In genomic region chr10:71962915-71963314, GRCh38 we compare ENCODE assay signal across 12 cellular contexts. TPM values are rescaled to one million over a fixed set of nuclear protein-coding genes. Genes with fewer than 3 reads are reported as not detected.
DNase-seq lines count a peak whose midpoint lies in the region; ATAC-seq and TF ChIP-seq lines count a peak whose summit lies in the region.
"Had no signal": no experiment of that assay in that cellular context is flagged by ENCODE, and none has a peak within 500 bp of the region (broad histone marks: within the 10 kb centered on the region; RNA-seq: fewer than 3 reads in every experiment).

No MANE protein-coding gene starts in this region.

- ATAC-seq in CD4-positive, CD25-positive, alpha-beta regulatory T cell (ENCODE audit: low read depth in 2 of 2) = no peak
- ATAC-seq in HG03469 (IDR thresholded peaks at IDR 0.05; ENCODE audit: unreplicated experiment) (no peak), GM21528 (IDR thresholded peaks at IDR 0.05; ENCODE audit: low FRiP score, unreplicated experiment) (no peak), HG03280 (IDR thresholded peaks at IDR 0.05; ENCODE audit: unreplicated experiment) (no peak), omental fat pad (ENCODE audit: low FRiP score) (no peak)

- H3K14ac ChIP-seq in trophoblast cell (ENCODE audit: low read length) = no peak overlapping the region

- H3K79me2 ChIP-seq in trophoblast cell (ENCODE audit: control insufficient read depth, insufficient read depth, low read length, poor library complexity) = peaks cover 26% of the 10 kb centered on the region

- no peak overlapping the region for H3K4me3 ChIP-seq in CD4-positive, CD25-positive, alpha-beta regulatory T cell (ENCODE audit: low read depth, low read length)
- H3K4me3 ChIP-seq in HUES64 (ENCODE audit: low read length) (peak overlapping the region; percentile 81), epithelial cell of proximal tubule (ENCODE audit: low read depth, low read length) (peak overlapping the region; percentile 91), trophoblast cell (ENCODE audit: low read depth, low read length) (no peak overlapping the region)

- no peaks in the 10 kb centered on the region for H3K9me3 Mint-ChIP-seq in CD4-positive, CD25-positive, alpha-beta regulatory T cell

- H2BK12ac ChIP-seq in trophoblast cell (ENCODE audit: low read length) = peak overlapping the region; percentile 51

- DNase-seq in CD4-positive, CD25-positive, alpha-beta regulatory T cell = no peak
- DNase-seq in epithelial cell of proximal tubule (ENCODE audit: low read depth) (no peak), trophoblast cell (no peak), omental fat pad (ENCODE audit: low spot score) (no peak)
- DNase-seq: activated CD4-positive, alpha-beta T cell treated with anti-CD3 and anti-CD28 coated beads, Interleukin-2, amount 50 U/mL, for 48 hours; brain microvascular endothelial cell; NCI-H748 treated with DMSO at 0.1 percent for 48 hours had no signal

- H3K9ac ChIP-seq in HUES64 (ENCODE audit: low read depth, low read length) (no peak overlapping the region), trophoblast cell (ENCODE audit: low read length) (no peak overlapping the region)

- no peak overlapping the region for H2AFZ ChIP-seq in trophoblast cell (ENCODE audit: insufficient read depth, low read length, poor library complexity)

- H3K18ac ChIP-seq in trophoblast cell (ENCODE audit: low read length) = no peak overlapping the region

- peaks cover 63% of the 10 kb centered on the region for H3K27me3 Mint-ChIP-seq in CD4-positive, CD25-positive, alpha-beta regulatory T cell

- TF ChIP-seq CTCF in epithelial cell of proximal tubule (conservative IDR thresholded peaks at IDR 0.05; ENCODE audit: low read depth, low read length) (no peak), omental fat pad (IDR thresholded peaks at IDR 0.05) (no peak)

- H3K27ac Mint-ChIP-seq in CD4-positive, CD25-positive, alpha-beta regulatory T cell = no peak overlapping the region

- peaks cover 14% of the 10 kb centered on the region for H3K4me1 ChIP-seq in CD4-positive, CD25-positive, alpha-beta regulatory T cell (ENCODE audit: control insufficient read depth, insufficient read depth, low read length, poor library complexity, severe bottlenecking)
- H3K4me1 ChIP-seq in HUES64 (ENCODE audit: insufficient read depth, low read length) (peaks cover 13% of the 10 kb centered on the region), trophoblast cell (ENCODE audit: control insufficient read depth in 1 of 2, insufficient read depth in 2 of 2, low read length in 2 of 2) (peaks cover 18 to 24% of the 10 kb centered on the region in 2 experiments)

- H3K4me1 Mint-ChIP-seq in CD4-positive, CD25-positive, alpha-beta regulatory T cell = peaks cover 0 to 14% (median 1%) of the 10 kb centered on the region in 4 donors

- H3K27me3 ChIP-seq in CD4-positive, CD25-positive, alpha-beta regulatory T cell (ENCODE audit: control insufficient read depth, insufficient read depth, low read length) = peaks cover 11% of the 10 kb centered on the region
- peaks cover 48% of the 10 kb centered on the region for H3K27me3 ChIP-seq in HUES64 (ENCODE audit: insufficient read depth, low read length)
- no peaks in the 10 kb centered on the region for H3K27me3 ChIP-seq in trophoblast cell (ENCODE audit: insufficient read depth, low read length)
- H3K27me3 ChIP-seq: brain microvascular endothelial cell had no signal

- H3K23ac ChIP-seq in trophoblast cell (ENCODE audit: low read length) = no peak overlapping the region

- no peak overlapping the region for H2AK5ac ChIP-seq in trophoblast cell (ENCODE audit: low read length)

- 93% methylated on average over 3 of the region's 6 CpGs for WGBS in HUES64
- WGBS in trophoblast cell (ENCODE audit: extremely low coverage, insufficient coverage, insufficient read length) = no CpG with 5 or more reads among the region's 6 CpGs

- H3K4me2 ChIP-seq in trophoblast cell (ENCODE audit: low read length) = no peak overlapping the region

- H3K36me3 Mint-ChIP-seq in CD4-positive, CD25-positive, alpha-beta regulatory T cell = no peaks in the 10 kb centered on the region

- H3K4me3 Mint-ChIP-seq in CD4-positive, CD25-positive, alpha-beta regulatory T cell = peak overlapping the region in 3 of 4 donors; percentile 61 to 65 (median 63)

- no peak overlapping the region for H4K91ac ChIP-seq in trophoblast cell (ENCODE audit: low read depth, low read length)

- H2BK5ac ChIP-seq in trophoblast cell (ENCODE audit: low read depth, low read length, poor library complexity) = no peak overlapping the region

- peaks cover 29% of the 10 kb centered on the region for H3K79me1 ChIP-seq in trophoblast cell (ENCODE audit: low read length)

- no peak overlapping the region for H2BK120ac ChIP-seq in trophoblast cell (ENCODE audit: insufficient read depth, low read length, poor library complexity)

- no peaks in the 10 kb centered on the region for H3K9me3 ChIP-seq in CD4-positive, CD25-positive, alpha-beta regulatory T cell (ENCODE audit: control insufficient read depth in 2 of 2, low read length in 2 of 2)
- H3K9me3 ChIP-seq in HUES64 (ENCODE audit: insufficient read depth, low read depth, low read length) (no peaks in the 10 kb centered on the region), trophoblast cell (ENCODE audit: insufficient read depth, low read depth, low read length) (peaks cover 2% of the 10 kb centered on the region)

- H3K27ac ChIP-seq in CD4-positive, CD25-positive, alpha-beta regulatory T cell (ENCODE audit: insufficient read depth, low read length, poor library complexity, severe bottlenecking) = no peak overlapping the region
- H3K27ac ChIP-seq in HUES64 (ENCODE audit: low read depth, low read length) (no peak overlapping the region), trophoblast cell (ENCODE audit: low read depth, low read length) (no peak overlapping the region)
- H3K27ac ChIP-seq: brain microvascular endothelial cell, C4-2B had no signal

- no peak overlapping the region for H3K4ac ChIP-seq in trophoblast cell (ENCODE audit: low read depth, low read length)

- no peak overlapping the region for H4K8ac ChIP-seq in trophoblast cell (ENCODE audit: low read depth, low read length)

- no peak overlapping the region for H4K12ac ChIP-seq in trophoblast cell (ENCODE audit: low read depth, low read length)

- H3K36me3 ChIP-seq in CD4-positive, CD25-positive, alpha-beta regulatory T cell (ENCODE audit: control insufficient read depth, insufficient read depth, low read length) = no peaks in the 10 kb centered on the region
- H3K36me3 ChIP-seq in HUES64 (ENCODE audit: insufficient read depth, low read length) (no peaks in the 10 kb centered on the region), trophoblast cell (ENCODE audit: control insufficient read depth in 1 of 2, insufficient read depth in 2 of 2, low read length in 2 of 2) (no peaks in the 10 kb centered on the region)
- H3K36me3 ChIP-seq: brain microvascular endothelial cell had no signal

RNA-seq across cellular contexts. Expression of gene CHST3, which starts 1.3 kb away (rescaled TPM):
- total RNA-seq in CD4-positive, CD25-positive, alpha-beta regulatory T cell = not detected
- polyA plus RNA-seq in CD4-positive, CD25-positive, alpha-beta regulatory T cell = not detected
- 3.8 TPM for polyA plus RNA-seq in HUES64 (2013, experiment 1 of 2)
- 4.1 TPM for polyA plus RNA-seq in HUES64 (2013, experiment 2 of 2)
- total RNA-seq in epithelial cell of proximal tubule (20.5 and 29.7 TPM in 2 replicates), omental fat pad (10 to 100 TPM; 27.9 to 54.2 (median 34.2) TPM)
- 12.1 and 12.5 TPM in 2 replicates for polyA plus RNA-seq in trophoblast cell (2013)

Comparison
In these comparisons a context has a peak if more than half of its experiments do, and no peak if none do; other contexts are left out.
1. H3K4me3 ChIP-seq: peak in HUES64 (single experiment) and epithelial cell of proximal tubule (single experiment); none in CD4-positive, CD25-positive, alpha-beta regulatory T cell (single experiment) and trophoblast cell (single experiment).
2. RNA of gene CHST3, which starts 1.3 kb away (total RNA-seq): 27.9 to 54.2 TPM in omental fat pad and 20.5 to 29.7 TPM in epithelial cell of proximal tubule; not detected in CD4-positive, CD25-positive, alpha-beta regulatory T cell (single experiment); every median in the first group is over 10 times any median in the second.